ENCODE assay signal across 17 cellular contexts in the genomic region with DNA sequence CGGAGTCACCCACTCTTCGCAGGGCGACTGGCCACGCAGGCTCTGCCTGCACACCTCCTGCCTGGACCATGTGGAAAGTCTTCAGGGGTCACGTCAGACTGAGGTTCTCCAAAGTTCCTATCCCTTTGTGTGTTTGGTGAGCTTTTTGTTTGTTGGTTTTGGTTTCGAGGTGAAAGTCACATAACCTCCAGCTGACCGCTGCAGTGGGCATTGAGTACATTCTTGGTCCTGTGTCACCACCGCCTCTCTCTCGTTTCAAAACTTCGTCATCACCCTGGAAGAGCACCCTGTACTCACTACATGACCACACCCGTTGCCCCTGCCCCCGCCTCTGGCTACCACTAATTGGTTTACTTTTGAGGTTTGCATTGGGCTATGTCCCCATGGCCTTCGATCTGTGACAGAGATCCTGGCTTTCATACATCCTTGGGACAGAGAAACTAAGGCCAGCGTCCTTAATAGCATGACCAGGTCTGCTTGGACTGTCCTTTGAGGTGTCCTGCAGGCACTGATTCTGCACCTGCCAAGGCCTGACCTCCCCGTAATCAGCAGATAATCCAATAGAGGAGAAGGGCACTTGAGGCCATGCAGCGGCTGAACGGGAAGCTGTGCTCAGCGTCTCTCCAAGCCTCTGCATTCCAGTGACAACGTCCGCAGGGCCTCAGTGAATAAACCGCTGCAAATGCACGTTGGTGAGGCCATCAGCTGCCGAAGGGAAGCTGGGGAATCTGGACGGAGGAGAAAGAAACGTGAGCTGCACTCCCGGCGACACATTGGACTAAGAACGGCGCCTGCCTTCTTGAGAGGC. TPM values are rescaled to one million over a fixed set of nuclear protein-coding genes. Genes with fewer than 3 reads are reported as not detected.
DNase-seq lines count a peak whose midpoint lies in the region; ATAC-seq, FAIRE-seq and TF ChIP-seq lines count a peak whose summit lies in the region.
"Had no signal": no experiment of that assay in that cellular context is flagged by ENCODE, and none has a peak within 500 bp of the region (broad histone marks: within the 10 kb centered on the region; RNA-seq: fewer than 3 reads in every experiment).

No MANE protein-coding gene starts in this region.

- peaks cover 69% of the 10 kb centered on the region for H3K36me3 Mint-ChIP-seq in HFFc6 (ENCODE audit: low read depth)
- H3K36me3 Mint-ChIP-seq in glutamatergic neuron (ENCODE audit: unreplicated experiment), result peaks cover 5% of the 10 kb centered on the region
- H3K36me3 Mint-ChIP-seq: natural killer cell treated with Interleukin-12 subunit alpha and Interleukin-12 subunit beta and Interleukin-15 and Interleukin-18, amount 100 ng/mL, for 72 hours had no signal

- TF ChIP-seq CTCF in HFFc6 (IDR thresholded peaks at IDR 0.05) (no peak), RWPE1 (conservative IDR thresholded peaks at IDR 0.05; ENCODE audit: low read depth) (no peak), glutamatergic neuron (IDR thresholded peaks at IDR 0.05; ENCODE audit: partially characterized antibody, unreplicated experiment) (no peak), pancreas (IDR thresholded peaks at IDR 0.05) (no peak)

- peaks cover 0 to 5% (median 0%) of the 10 kb centered on the region in 3 donors for H3K36me3 ChIP-seq in pancreas

- H3K4me1 Mint-ChIP-seq in HFFc6 (ENCODE audit: low read depth) (peaks cover 74% of the 10 kb centered on the region), glutamatergic neuron (ENCODE audit: low read depth, unreplicated experiment) (peaks cover 34% of the 10 kb centered on the region)

- CTCF ChIA-PET in RWPE1 (lab: Yijun Ruan, JAX), result interaction anchor here (0.7 kb wide), 1 partner anchor 1667 kb away, joined by 3 read pairs; no protein-coding TSS in a partner anchor

- no peaks in the 10 kb centered on the region for H3K27me3 ChIP-seq in pancreas
- H3K27me3 ChIP-seq: Peyer's patch had no signal

- WGBS in pancreas, 2 donors, result 44 to 57% methylated on average over 29 of the region's 29 CpGs

- peak overlapping the region; percentile 53 for H3K27ac Mint-ChIP-seq in HFFc6
- H3K27ac Mint-ChIP-seq in glutamatergic neuron (ENCODE audit: unreplicated experiment), result peak overlapping the region; percentile 23
- H3K27ac Mint-ChIP-seq: natural killer cell treated with Interleukin-12 subunit alpha and Interleukin-12 subunit beta and Interleukin-15 and Interleukin-18, amount 100 ng/mL, for 72 hours; T-helper 2 cell treated with Interferon-gamma antibody and Interleukin-4, amounts not matched to agents 5 μg/mL and 100 μg/mL, for 36 hours had no signal

- FAIRE-seq in pancreas (lab: Jason Lieb, UNC), result no peak
- FAIRE-seq: endometrium, GM12891, H54 had no signal

- H3K27me3 Mint-ChIP-seq in HFFc6 (ENCODE audit: insufficient read depth) (peaks cover 22% of the 10 kb centered on the region), glutamatergic neuron (ENCODE audit: unreplicated experiment) (peaks cover 8% of the 10 kb centered on the region)

- peaks cover 59 to 66% (median 62%) of the 10 kb centered on the region in 3 donors for H3K4me1 ChIP-seq in pancreas

- 0 out of 2 replicates have a peak overlapping the region, but pooled peaks have one; percentile 5 for H3K4me3 Mint-ChIP-seq in HFFc6
- no peak overlapping the region for H3K4me3 Mint-ChIP-seq in glutamatergic neuron (ENCODE audit: unreplicated experiment)
- H3K4me3 Mint-ChIP-seq: natural killer cell treated with Interleukin-12 subunit alpha and Interleukin-12 subunit beta and Interleukin-15 and Interleukin-18, amount 100 ng/mL, for 72 hours; T-helper 2 cell treated with Interferon-gamma antibody and Interleukin-4, amounts not matched to agents 5 μg/mL and 100 μg/mL, for 36 hours had no signal

- POLR2A ChIA-PET in RWPE1 (lab: Yijun Ruan, JAX; ENCODE audit: low non-redundant PET), result no interaction called here

- no peak for DNase-seq in HFFc6
- no peak for DNase-seq in RWPE1 (ENCODE audit: low spot score)
- no peak for DNase-seq in glutamatergic neuron
- DNase-seq in pancreas, result peak in 2 of 6 donors; percentile 22 to 29
- DNase-seq in activated CD4-positive, alpha-beta T cell treated with anti-CD3 and anti-CD28 coated beads, Interleukin-2, amount 50 U/mL, for 1 hour, result no peak
- DNase-seq: activated CD4-positive, alpha-beta T cell treated with anti-CD3 and anti-CD28 coated beads, Interleukin-2, amount 50 U/mL, for 4 hours; NCI-H1092 treated with DMSO at 0.1 percent for 48 hours; NCI-H446 treated with DMSO at 0.1 percent for 48 hours had no signal

- H3K9me3 Mint-ChIP-seq in HFFc6 (no peaks in the 10 kb centered on the region), glutamatergic neuron (ENCODE audit: unreplicated experiment) (peaks cover 15% of the 10 kb centered on the region)
- H3K9me3 Mint-ChIP-seq: natural killer cell treated with Interleukin-12 subunit alpha and Interleukin-12 subunit beta and Interleukin-15 and Interleukin-18, amount 100 ng/mL, for 72 hours; T-helper 2 cell treated with Interferon-gamma antibody and Interleukin-4, amounts not matched to agents 5 μg/mL and 100 μg/mL, for 36 hours had no signal

- no peak overlapping the region for H3K4me3 ChIP-seq in pancreas
- H3K4me3 ChIP-seq: Peyer's patch had no signal

- no peaks in the 10 kb centered on the region for H3K9me3 ChIP-seq in pancreas
- H3K9me3 ChIP-seq: Peyer's patch had no signal

- ATAC-seq in pancreas, result no peak
- no peak for ATAC-seq in GM21367 (IDR thresholded peaks at IDR 0.05; ENCODE audit: unreplicated experiment)
- no peak for ATAC-seq in HG02973 (IDR thresholded peaks at IDR 0.05; ENCODE audit: unreplicated experiment)
- no peak for ATAC-seq in HG02885 (IDR thresholded peaks at IDR 0.05; ENCODE audit: poor library complexity, unreplicated experiment)
- ATAC-seq: natural killer cell treated with Interleukin-12 subunit alpha and Interleukin-12 subunit beta and Interleukin-15 and Interleukin-18, amount 100 ng/mL, for 72 hours had no signal

- H3K27ac ChIP-seq in RWPE1, result 0 out of 2 replicates have a peak overlapping the region, but pooled peaks have one; percentile 11
- H3K27ac ChIP-seq in pancreas, result peak overlapping the region in 3 of 4 donors; percentile 22 to 78 (median 74)
- H3K27ac ChIP-seq: Peyer's patch had no signal

- intact Hi-C loops in pancreas (cut with DNase I), result loop anchor here in 1 of 3 donors (10.0 kb wide), 1 partner anchor 46 kb away; no protein-coding TSS in a partner anchor

RNA-seq across cellular contexts. Expression of a gene that starts 46.8 kb away (rescaled TPM):
- 10 to 100 TPM; 82.3 to 98.7 (median 87.8) TPM for total RNA-seq in HFFc6 (2021; fragmentation: NEBNext Ultra II Directional; extraction: Animal tissue kit (Norgen Biotek cat#: 25700))
- total RNA-seq in glutamatergic neuron (ENCODE audit: unreplicated experiment), result 59.3 TPM
- 10 to 100 TPM; 61.6 to 99.7 (median 64.0) TPM for total RNA-seq in pancreas
- 10 to 100 TPM; 20.5 to 22.1 TPM for polyA plus RNA-seq in pancreas
- total RNA-seq: natural killer cell treated with Interleukin-12 subunit alpha and Interleukin-12 subunit beta and Interleukin-15 and Interleukin-18, amount 100 ng/mL, for 72 hours had no signal
